In genomic region chr10:85614566-85614965, GRCh38 we compare ENCODE assay signal across 16 cellular contexts.
"Had no signal": no experiment of that assay in that cellular context is flagged by ENCODE, and none has a peak within 500 bp of the region (broad histone marks: within the 10 kb centered on the region; RNA-seq: fewer than 3 reads in every experiment).

No MANE protein-coding gene starts in this region.

- H3K36me3 ChIP-seq: left lung, spleen, tibial artery had no signal

- H3K27me3 ChIP-seq: left lung, spleen, tibial artery had no signal

- H3K27me3 Mint-ChIP-seq: activated CD4-positive, alpha-beta T cell treated with anti-CD3 and anti-CD28 coated beads for 36 hours; stimulated activated naive B cell treated with anti-CD40 and anti-IgM and Interleukin-4, amounts not matched to agents 10 μg/mL and 1 μg/mL and 100 μg/mL, for 72 hours had no signal

- H3K27ac Mint-ChIP-seq: activated CD4-positive, alpha-beta T cell treated with anti-CD3 and anti-CD28 coated beads for 36 hours; activated naive CD4-positive, alpha-beta T cell treated with anti-CD3 and anti-CD28 coated beads, Interleukin-2, amount 50 U/mL, for 72 hours; mesothelial cell of epicardium; nephron progenitor cell; stimulated activated naive B cell treated with anti-CD40 and anti-IgM and Interleukin-4, amounts not matched to agents 10 μg/mL and 1 μg/mL and 100 μg/mL, for 72 hours; T-helper 2 cell treated with Interferon-gamma antibody and Interleukin-4, amounts not matched to agents 5 μg/mL and 100 μg/mL, for 36 hours; WTC11 had no signal

- H3K4me3 Mint-ChIP-seq: activated CD4-positive, alpha-beta T cell treated with anti-CD3 and anti-CD28 coated beads for 36 hours; mesothelial cell of epicardium; nephron progenitor cell; stimulated activated naive B cell treated with anti-CD40 and anti-IgM and Interleukin-4, amounts not matched to agents 10 μg/mL and 1 μg/mL and 100 μg/mL, for 72 hours; T-helper 2 cell treated with Interferon-gamma antibody and Interleukin-4, amounts not matched to agents 5 μg/mL and 100 μg/mL, for 36 hours; WTC11 had no signal

- H3K27ac ChIP-seq: left lung, spleen, tibial artery had no signal

- H3K36me3 Mint-ChIP-seq: activated naive CD4-positive, alpha-beta T cell treated with anti-CD3 and anti-CD28 coated beads, Interleukin-2, amount 50 U/mL, for 72 hours; mesothelial cell of epicardium; stimulated activated naive B cell treated with anti-CD40 and anti-IgM and Interleukin-4, amounts not matched to agents 10 μg/mL and 1 μg/mL and 100 μg/mL, for 72 hours; WTC11 had no signal

- H3K9me3 ChIP-seq: left lung, spleen, tibial artery had no signal

- DNase-seq: activated CD4-positive, alpha-beta T cell treated with anti-CD3 and anti-CD28 coated beads for 36 hours; activated CD4-positive, alpha-beta T cell treated with anti-CD3 and anti-CD28 coated beads, Interleukin-2, amount 50 U/mL, for 48 hours; activated gamma-delta T cell; amniotic stem cell; dermis blood vessel endothelial cell; erythroblast; left lung; nephron progenitor cell; nucleus accumbens; spleen; stimulated activated naive B cell treated with anti-CD40 and anti-IgM and Interleukin-4, amounts not matched to agents 10 μg/mL and 1 μg/mL and 100 μg/mL, for 72 hours; tibial artery had no signal

- H3K4me1 Mint-ChIP-seq: WTC11 had no signal

- H3K9me3 Mint-ChIP-seq: mesothelial cell of epicardium; nephron progenitor cell; stimulated activated naive B cell treated with anti-CD40 and anti-IgM and Interleukin-4, amounts not matched to agents 10 μg/mL and 1 μg/mL and 100 μg/mL, for 72 hours; T-helper 2 cell treated with Interferon-gamma antibody and Interleukin-4, amounts not matched to agents 5 μg/mL and 100 μg/mL, for 36 hours; WTC11 had no signal

- ATAC-seq: activated CD4-positive, alpha-beta T cell treated with anti-CD3 and anti-CD28 coated beads for 36 hours; activated naive CD4-positive, alpha-beta T cell treated with anti-CD3 and anti-CD28 coated beads, Interleukin-2, amount 50 U/mL, for 72 hours; left lung; stimulated activated naive B cell treated with anti-CD40 and anti-IgM and Interleukin-4, amounts not matched to agents 10 μg/mL and 1 μg/mL and 100 μg/mL, for 72 hours; WTC11 had no signal

- H3K4me1 ChIP-seq: left lung, tibial artery had no signal

- H3K4me3 ChIP-seq: left lung, spleen, tibial artery had no signal
